ENCODE assay signal across 8 cellular contexts in genomic region chr1:103561612-103562395, GRCh38. TPM values are rescaled to one million over a fixed set of nuclear protein-coding genes. Genes with fewer than 3 reads are reported as not detected.
DNase-seq lines count a peak whose midpoint lies in the region; ATAC-seq, FAIRE-seq and TF ChIP-seq lines count a peak whose summit lies in the region.

No MANE protein-coding gene starts in this region.

- in situ Hi-C loops in HepG2 (cut with HindIII; ENCODE audit: extremely low pct_ligation_motif_present, low pct_unique_long_range_greater_than_20kb): no loop called here

- H3K4me3 ChIP-seq in HepG2 (replicated peaks in 1 of 3; ENCODE audit: insufficient read depth in 1 of 3, low read depth in 2 of 3, low read length in 3 of 3): no peak overlapping the region

- WGBS in HepG2 (ENCODE audit: low lambda C conversion rate): 86% methylated on average over 2 of the region's 2 CpGs

- no peak overlapping the region for H2AFZ ChIP-seq in HepG2 (ENCODE audit: low read length)

- H3K4me2 ChIP-seq in HepG2 (ENCODE audit: low read depth, low read length): no peak overlapping the region

- no peak for TF ChIP-seq POLR2A in HepG2 (IDR thresholded peaks at IDR 0.05; ENCODE audit: insufficient read depth in 1 of 2, low read depth in 2 of 2, low read length in 2 of 2)
- TF ChIP-seq POLR2A in GM12892 (IDR thresholded peaks at IDR 0.05; ENCODE audit: low read depth, low read length): no peak

- peaks cover 16% of the 10 kb centered on the region for H3K4me1 ChIP-seq in HepG2 (ENCODE audit: insufficient read depth, low read length)

- intact Hi-C loops in HepG2 (cut with micrococcal nuclease; ENCODE audit: unreplicated experiment): no loop called here

- POLR2A ChIA-PET in HepG2 (lab: Yijun Ruan, JAX): no interaction called here

- TF ChIP-seq RAD21 in HepG2 (CRISPR knock-in tag; IDR thresholded peaks at IDR 0.05): no peak

- no peak for TF ChIP-seq EP300 in HepG2 (IDR thresholded peaks at IDR 0.05; ENCODE audit: low read depth in 2 of 2, low read length in 2 of 2)
- TF ChIP-seq EP300 in HepG2 (CRISPR knock-in tag; IDR thresholded peaks at IDR 0.05; ENCODE audit: borderline replicate concordance): no peak

- no TSS peak for BruUV-seq in HepG2 (replicated peaks; lab: Mats Ljungman, UMichigan)

- H3K36me3 ChIP-seq in HepG2 (replicated peaks in 1 of 2; ENCODE audit: control insufficient read depth in 1 of 2, insufficient read depth in 2 of 2, low read length in 2 of 2): no peaks in the 10 kb centered on the region

- CTCF ChIA-PET in HepG2 (lab: Yijun Ruan, JAX; ENCODE audit: low intra/inter-chr PET ratio, low total read pairs): no interaction called here

- no peak for TF ChIP-seq CTCF in HepG2 (CRISPR knock-in tag; IDR thresholded peaks at IDR 0.05)

- no peaks in the 10 kb centered on the region for H3K9me3 ChIP-seq in HepG2 (ENCODE audit: low read length)

- no peaks in the 10 kb centered on the region for H3K79me2 ChIP-seq in HepG2 (ENCODE audit: insufficient read depth, low read length)

- peak; percentile 44 for DNase-seq in GF-D8 (lab: John Stamatoyannopoulos, UW)
- peak; percentile 10 for DNase-seq in NAMALWA (ENCODE audit: low spot score)
- no peak for DNase-seq in HepG2 (ENCODE audit: low spot score)
- DNase-seq in activated effector memory CD4-positive, alpha-beta T cell treated with anti-CD3 and anti-CD28 coated beads, Interleukin-2, amount 50 U/mL, for 16 hours: no peak
- no peak for DNase-seq in GM12892 (ENCODE audit: insufficient read length)
- no peak for DNase-seq in NCI-H82 treated with DMSO at 0.1 percent for 48 hours (lab: John Stamatoyannopoulos, UW; ENCODE audit: unreplicated experiment)
- no peak for DNase-seq in NCI-H2227 (lab: John Stamatoyannopoulos, UW; ENCODE audit: unreplicated experiment)

- H4K20me1 ChIP-seq in HepG2 (ENCODE audit: insufficient read depth, low read length): no peaks in the 10 kb centered on the region

- no peak for FAIRE-seq in HepG2 (lab: Jason Lieb, UNC)
- FAIRE-seq in GM12892 (lab: Jason Lieb, UNC): no peak

- no peak overlapping the region for H3K27ac ChIP-seq in HepG2 (ENCODE audit: extremely low read length, insufficient read depth, low read length)

- H3K9ac ChIP-seq in HepG2 (ENCODE audit: insufficient read depth, low read depth, low read length): no peak overlapping the region

- peak; percentile 84 for ATAC-seq in GM21737 (IDR thresholded peaks at IDR 0.05; ENCODE audit: unreplicated experiment)
- ATAC-seq in HepG2: peak; percentile 43; the same call in 2 of the 3 replicates

- H3K27me3 ChIP-seq in HepG2 (ENCODE audit: control insufficient read depth in 1 of 2, insufficient read depth in 2 of 2, low read length in 2 of 2): no peaks in the 10 kb centered on the region

TF ChIP-seq in HepG2, 621 proteins besides CTCF, POLR2A, EP300 and RAD21 (continues in another document):
- TF ChIP-seq PCBP1 (IDR thresholded peaks at IDR 0.05; ENCODE audit: borderline replicate concordance, low read depth, low read length): no peak
- no peak for TF ChIP-seq NFKB2 (CRISPR knock-in tag; IDR thresholded peaks at IDR 0.05; ENCODE audit: borderline replicate concordance)
- no peak for TF ChIP-seq ZNF253 (CRISPR knock-in tag; IDR thresholded peaks at IDR 0.05; ENCODE audit: borderline replicate concordance)
- TF ChIP-seq NPAS2 (CRISPR knock-in tag; IDR thresholded peaks at IDR 0.05; ENCODE audit: borderline replicate concordance): no peak
- TF ChIP-seq ZNF17 (CRISPR knock-in tag; IDR thresholded peaks at IDR 0.05): no peak
- no peak for TF ChIP-seq PREB (CRISPR knock-in tag; IDR thresholded peaks at IDR 0.05)
- no peak for TF ChIP-seq NCOA2 (CRISPR knock-in tag; IDR thresholded peaks at IDR 0.05)

RNA-seq across cellular contexts. Expression of gene AMY2B, which starts 9.6 kb away (rescaled TPM):
- total RNA-seq in HepG2 (2016; rRNA removed; fragmentation: Illumina TruSeq; extraction: Trizol): 0.18 and 1.3 TPM in 2 replicates
- 1.9 and 2.6 TPM in 2 replicates for total RNA-seq in HepG2 (2016; cell fraction: cytosol; rRNA removed; fragmentation: Illumina TruSeq; extraction: Trizol; ENCODE audit: low read depth)
- 0.64 and 1.4 TPM in 2 replicates for total RNA-seq in HepG2 (2016; cell fraction: insoluble cytoplasmic fraction; rRNA removed; fragmentation: Illumina TruSeq; extraction: Trizol)
- 1.1 and 1.8 TPM in 2 replicates for total RNA-seq in HepG2 (2016; cell fraction: membrane; rRNA removed; fragmentation: Illumina TruSeq; extraction: Trizol)
- total RNA-seq in HepG2 (2016; cell fraction: nucleus; rRNA removed; fragmentation: Illumina TruSeq; extraction: Trizol): 2.5 and 3.7 TPM in 2 replicates
- 1.9 and 2.5 TPM in 2 replicates for polyA plus RNA-seq in HepG2 (2011; rRNA removed)
- 0.13 and 0.17 TPM in 2 replicates for polyA plus RNA-seq in HepG2 (2011; cell fraction: cytosol; rRNA removed)
- polyA plus RNA-seq in HepG2 (2011; cell fraction: nucleus; rRNA removed): 4.5 and 7.6 TPM in 2 replicates
- 2.3 and 2.6 TPM in 2 replicates for polyA plus RNA-seq in HepG2 (2012)
- polyA plus RNA-seq in HepG2 (2016; cell fraction: cytosol; fragmentation: Illumina TruSeq; extraction: Trizol; ENCODE audit: low read depth): 0.08 and 0.12 TPM in 2 replicates
- polyA plus RNA-seq in HepG2 (2016; cell fraction: insoluble cytoplasmic fraction; fragmentation: Illumina TruSeq; extraction: Trizol; ENCODE audit: low read depth): 0.11 and 0.68 TPM in 2 replicates
- 0.06 TPM in 1 of 2 replicates, not detected in the other for polyA plus RNA-seq in HepG2 (2016; cell fraction: membrane; fragmentation: Illumina TruSeq; extraction: Trizol; ENCODE audit: low read depth)
- 5.2 and 6.5 TPM in 2 replicates for polyA plus RNA-seq in HepG2 (2016; cell fraction: nucleus; fragmentation: Illumina TruSeq; extraction: Trizol; ENCODE audit: insufficient read depth, low read depth)
- 0.36 and 0.61 TPM in 2 replicates for polyA minus RNA-seq in HepG2 (2011; rRNA and poly(A)+ RNA removed; ENCODE audit: low replicate concordance)
- polyA minus RNA-seq in HepG2 (2011; cell fraction: cytosol; rRNA and poly(A)+ RNA removed): not detected in 2 replicates
- 5.4 and 7.0 TPM in 2 replicates for polyA minus RNA-seq in HepG2 (2011; cell fraction: nucleus; rRNA and poly(A)+ RNA removed)
- 11.2 TPM for polyA plus RNA-seq in GM12892 (2012; ENCODE audit: missing spikeins)

RNA-seq across cellular contexts. Expression of gene RNPC3, which starts 36.3 kb away (rescaled TPM):
- 4.9 and 9.1 TPM in 2 replicates for total RNA-seq in HepG2 (2016; rRNA removed; fragmentation: Illumina TruSeq; extraction: Trizol)
- 6.1 and 6.2 TPM in 2 replicates for total RNA-seq in HepG2 (2016; cell fraction: cytosol; rRNA removed; fragmentation: Illumina TruSeq; extraction: Trizol; ENCODE audit: low read depth)
- total RNA-seq in HepG2 (2016; cell fraction: insoluble cytoplasmic fraction; rRNA removed; fragmentation: Illumina TruSeq; extraction: Trizol): 4.6 and 8.4 TPM in 2 replicates
- total RNA-seq in HepG2 (2016; cell fraction: membrane; rRNA removed; fragmentation: Illumina TruSeq; extraction: Trizol): 3.5 and 3.8 TPM in 2 replicates
- total RNA-seq in HepG2 (2016; cell fraction: nucleus; rRNA removed; fragmentation: Illumina TruSeq; extraction: Trizol): 18.3 and 22.2 TPM in 2 replicates
- polyA plus RNA-seq in HepG2 (2011; rRNA removed): 18.8 and 22.1 TPM in 2 replicates
- 4.3 and 4.9 TPM in 2 replicates for polyA plus RNA-seq in HepG2 (2011; cell fraction: cytosol; rRNA removed)
- polyA plus RNA-seq in HepG2 (2011; cell fraction: nucleus; rRNA removed): 30.7 and 40.2 TPM in 2 replicates
- polyA plus RNA-seq in HepG2 (2012): 8.7 and 9.4 TPM in 2 replicates
- 2.1 TPM in 2 replicates for polyA plus RNA-seq in HepG2 (2016; cell fraction: cytosol; fragmentation: Illumina TruSeq; extraction: Trizol; ENCODE audit: low read depth)
- polyA plus RNA-seq in HepG2 (2016; cell fraction: insoluble cytoplasmic fraction; fragmentation: Illumina TruSeq; extraction: Trizol; ENCODE audit: low read depth): 7.4 and 8.0 TPM in 2 replicates
- polyA plus RNA-seq in HepG2 (2016; cell fraction: membrane; fragmentation: Illumina TruSeq; extraction: Trizol; ENCODE audit: low read depth): 2.9 and 3.0 TPM in 2 replicates
- 30.2 and 32.3 TPM in 2 replicates for polyA plus RNA-seq in HepG2 (2016; cell fraction: nucleus; fragmentation: Illumina TruSeq; extraction: Trizol; ENCODE audit: insufficient read depth, low read depth)
- polyA minus RNA-seq in HepG2 (2011; rRNA and poly(A)+ RNA removed; ENCODE audit: low replicate concordance): 9.1 and 23.5 TPM in 2 replicates
- 1.5 and 7.0 TPM in 2 replicates for polyA minus RNA-seq in HepG2 (2011; cell fraction: cytosol; rRNA and poly(A)+ RNA removed)
- polyA minus RNA-seq in HepG2 (2011; cell fraction: nucleus; rRNA and poly(A)+ RNA removed): 72.6 and 74.3 TPM in 2 replicates
- 29.2 TPM for polyA plus RNA-seq in GM12892 (2012; ENCODE audit: missing spikeins)

RNA-seq across cellular contexts. Expression of gene AMY2A, which starts 55.4 kb away (rescaled TPM):
- total RNA-seq in HepG2 (2016; rRNA removed; fragmentation: Illumina TruSeq; extraction: Trizol): not detected in 2 replicates
- total RNA-seq in HepG2 (2016; cell fraction: cytosol; rRNA removed; fragmentation: Illumina TruSeq; extraction: Trizol; ENCODE audit: low read depth): not detected in 2 replicates
- total RNA-seq in HepG2 (2016; cell fraction: insoluble cytoplasmic fraction; rRNA removed; fragmentation: Illumina TruSeq; extraction: Trizol): not detected in 2 replicates
- not detected in 2 replicates for total RNA-seq in HepG2 (2016; cell fraction: membrane; rRNA removed; fragmentation: Illumina TruSeq; extraction: Trizol)
- not detected in 2 replicates for total RNA-seq in HepG2 (2016; cell fraction: nucleus; rRNA removed; fragmentation: Illumina TruSeq; extraction: Trizol)
- not detected in 2 replicates for polyA plus RNA-seq in HepG2 (2011; rRNA removed)
- not detected in 2 replicates for polyA plus RNA-seq in HepG2 (2011; cell fraction: cytosol; rRNA removed)
- polyA plus RNA-seq in HepG2 (2011; cell fraction: nucleus; rRNA removed): not detected in 2 replicates
- not detected in 2 replicates for polyA plus RNA-seq in HepG2 (2012)
- polyA plus RNA-seq in HepG2 (2016; cell fraction: cytosol; fragmentation: Illumina TruSeq; extraction: Trizol; ENCODE audit: low read depth): not detected in 2 replicates
- not detected in 2 replicates for polyA plus RNA-seq in HepG2 (2016; cell fraction: insoluble cytoplasmic fraction; fragmentation: Illumina TruSeq; extraction: Trizol; ENCODE audit: low read depth)
- not detected in 2 replicates for polyA plus RNA-seq in HepG2 (2016; cell fraction: membrane; fragmentation: Illumina TruSeq; extraction: Trizol; ENCODE audit: low read depth)
- not detected in 2 replicates for polyA plus RNA-seq in HepG2 (2016; cell fraction: nucleus; fragmentation: Illumina TruSeq; extraction: Trizol; ENCODE audit: insufficient read depth, low read depth)
- polyA minus RNA-seq in HepG2 (2011; rRNA and poly(A)+ RNA removed; ENCODE audit: low replicate concordance): not detected in 2 replicates
- polyA minus RNA-seq in HepG2 (2011; cell fraction: cytosol; rRNA and poly(A)+ RNA removed): not detected in 2 replicates
- not detected in 2 replicates for polyA minus RNA-seq in HepG2 (2011; cell fraction: nucleus; rRNA and poly(A)+ RNA removed)
- not detected for polyA plus RNA-seq in GM12892 (2012; ENCODE audit: missing spikeins)

Comparison
In these comparisons a context has a peak if more than half of its experiments do, and no peak if none do; other contexts are left out.
1. DNase-seq: peak in GF-D8 (single experiment) and NAMALWA (single experiment); none in HepG2 (single experiment), activated effector memory CD4-positive, alpha-beta T cell treated with anti-CD3 and anti-CD28 coated beads, Interleukin-2, amount 50 U/mL, for 16 hours (single experiment), GM12892 (single experiment), NCI-H82 treated with DMSO at 0.1 percent for 48 hours (single experiment) and NCI-H2227 (single experiment).